ENCODE assay signal across 16 cellular contexts in the genomic region with DNA sequence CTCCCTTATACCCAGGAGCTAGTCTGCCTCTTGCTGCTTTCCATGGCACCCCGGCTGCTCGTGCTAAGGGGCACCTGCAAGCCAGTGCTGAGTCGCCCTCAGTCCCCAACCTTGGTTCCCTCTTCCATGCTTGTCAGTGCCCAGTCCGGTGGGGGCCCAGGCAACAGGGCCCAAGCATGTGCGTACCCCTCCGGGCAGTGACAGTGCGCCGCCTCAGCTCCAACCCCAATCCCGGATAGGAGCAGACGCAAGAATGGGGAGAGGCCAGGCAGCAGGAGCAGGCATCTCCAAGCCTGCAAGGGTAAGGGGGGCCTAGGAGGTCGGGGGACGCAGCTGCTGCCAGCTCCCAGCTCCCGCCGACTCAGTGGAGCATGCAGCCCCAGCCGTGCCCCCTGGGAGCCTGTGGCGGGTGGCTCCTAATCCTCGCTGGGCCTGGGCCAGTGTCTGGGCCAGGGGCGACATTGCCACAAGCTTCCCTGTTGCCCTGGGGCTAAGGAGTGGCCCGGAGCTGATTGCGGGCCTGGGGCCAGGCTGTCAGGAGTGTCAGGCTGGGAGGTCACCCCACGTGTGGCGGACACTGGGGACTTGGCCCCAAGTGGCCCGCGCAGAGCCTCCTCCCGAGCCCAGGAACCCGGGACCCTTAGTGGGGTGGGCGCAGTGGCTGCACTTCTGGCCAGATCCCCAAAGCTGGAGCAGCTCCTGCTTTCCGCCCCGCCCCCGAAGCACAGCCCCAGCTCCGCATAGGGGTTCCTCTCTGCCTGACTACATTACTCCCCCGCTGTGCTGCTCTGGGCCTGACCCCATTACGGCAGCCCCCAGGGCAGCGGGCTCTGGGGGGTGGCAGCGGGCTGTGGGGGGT. TPM values are rescaled to one million over a fixed set of nuclear protein-coding genes. Genes with fewer than 3 reads are reported as not detected.
DNase-seq lines count a peak whose midpoint lies in the region; ATAC-seq, FAIRE-seq and TF ChIP-seq lines count a peak whose summit lies in the region.
"Had no signal": no experiment of that assay in that cellular context is flagged by ENCODE, and none has a peak within 500 bp of the region (broad histone marks: within the 10 kb centered on the region; RNA-seq: fewer than 3 reads in every experiment).

No MANE protein-coding gene starts in this region.

- no peak overlapping the region for H2BK12ac ChIP-seq in mesenchymal stem cell (ENCODE audit: low read length in 2 of 2)

- H3K27ac ChIP-seq in GM23338 (ENCODE audit: low read depth) (no peak overlapping the region), K562 (ENCODE audit: extremely low read depth, low read depth, low read length) (no peak overlapping the region), mesenchymal stem cell (ENCODE audit: low read length, poor library complexity, severe bottlenecking) (no peak overlapping the region), upper lobe of left lung (no peak overlapping the region)
- H3K27ac ChIP-seq: BLaER1 had no signal

- H3K9me3 ChIP-seq in K562 (replicated peaks; ENCODE audit: control insufficient read depth, insufficient read depth, low read depth, low read length) (no peaks in the 10 kb centered on the region), mesenchymal stem cell (ENCODE audit: control insufficient read depth, low read length) (no peaks in the 10 kb centered on the region), upper lobe of left lung (no peaks in the 10 kb centered on the region), MG63 (no peaks in the 10 kb centered on the region)

- H3K18ac ChIP-seq in mesenchymal stem cell (ENCODE audit: low read depth in 1 of 2, low read length in 2 of 2), result no peak overlapping the region

- no peak overlapping the region for H2AFZ ChIP-seq in GM23338
- no peak overlapping the region for H2AFZ ChIP-seq in K562 (ENCODE audit: low read depth, low read length)
- no peak overlapping the region for H2AFZ ChIP-seq in mesenchymal stem cell (ENCODE audit: low read depth, low read length)

- peak overlapping the region; percentile 35 for H3K4me2 ChIP-seq in GM23338
- no peak overlapping the region for H3K4me2 ChIP-seq in K562 (ENCODE audit: insufficient read depth, low read length)
- no peak overlapping the region for H3K4me2 ChIP-seq in mesenchymal stem cell (ENCODE audit: low read length, poor library complexity, severe bottlenecking)
- H3K4me2 ChIP-seq: BLaER1 had no signal

- no peak for TF ChIP-seq CTCF in GM23338 (conservative IDR thresholded peaks at IDR 0.05; ENCODE audit: low read depth in 2 of 2)
- TF ChIP-seq CTCF in K562 (IDR thresholded peaks at IDR 0.05 in 2 of 3, conservative IDR thresholded peaks at IDR 0.05 in 1 of 3; ENCODE audit: insufficient read depth in 2 of 3, low read depth in 1 of 3, low read length in 3 of 3), result no peak
- TF ChIP-seq CTCF in upper lobe of left lung (IDR thresholded peaks at IDR 0.05), result no peak

- peak; percentile 61 for DNase-seq in GM23338 (ENCODE audit: low spot score)
- no peak for DNase-seq in K562 (ENCODE audit: extremely low read depth in 1 of 4, low spot score in 3 of 4)
- no peak for DNase-seq in mesenchymal stem cell
- DNase-seq in upper lobe of left lung, result peak in 1 of 2 donors; percentile 66
- DNase-seq in foreskin melanocyte, result no peak
- DNase-seq in MG63, result no peak
- DNase-seq: DMS153, EL, IMR-90, NCI-H1436 treated with DMSO at 0.1 percent for 48 hours, NCI-H2081 treated with DMSO at 0.1 percent for 48 hours, NCI-H526 had no signal

- TF ChIP-seq POLR2A in K562 (conservative IDR thresholded peaks at IDR 0.05) (no peak), upper lobe of left lung (IDR thresholded peaks at IDR 0.05) (no peak), GM18505 (IDR thresholded peaks at IDR 0.05; ENCODE audit: borderline replicate concordance, extremely low read depth, insufficient read depth, insufficient read length) (no peak)

- H3K9me3 Mint-ChIP-seq in GM23338, result no peaks in the 10 kb centered on the region

- peaks cover 20% of the 10 kb centered on the region for H3K36me3 Mint-ChIP-seq in GM23338 (ENCODE audit: low read depth)

- H3K36me3 ChIP-seq in GM23338 (ENCODE audit: insufficient read depth) (no peaks in the 10 kb centered on the region; the same call in 1 of the 2 replicates), K562 (ENCODE audit: control insufficient read depth, insufficient read depth, low read length) (peaks cover 34% of the 10 kb centered on the region), mesenchymal stem cell (ENCODE audit: control insufficient read depth in 1 of 2, insufficient read depth in 2 of 2, low read depth in 1 of 2, low read length in 2 of 2) (peaks cover 24 to 61% of the 10 kb centered on the region in 2 experiments), upper lobe of left lung (peaks cover 0 to 60% (median 15%) of the 10 kb centered on the region in 4 donors), MG63 (peaks cover 3% of the 10 kb centered on the region; the same call in 1 of the 2 replicates)

- H3K4me1 ChIP-seq in GM23338 (ENCODE audit: insufficient read depth), result peaks cover 9% of the 10 kb centered on the region; the same call in 1 of the 2 replicates
- peaks cover 0 to 9% of the 10 kb centered on the region in 2 experiments; a peak in 2 of 5 replicates for H3K4me1 ChIP-seq in K562 (replicated peaks in 1 of 2; ENCODE audit: control insufficient read depth in 2 of 2, insufficient read depth in 2 of 2, low read length in 2 of 2)
- peaks cover 4% of the 10 kb centered on the region for H3K4me1 ChIP-seq in mesenchymal stem cell (ENCODE audit: control insufficient read depth, insufficient read depth, low read depth, low read length)
- H3K4me1 ChIP-seq in upper lobe of left lung, result peaks cover 0 to 6% (median 0%) of the 10 kb centered on the region in 4 donors
- H3K4me1 ChIP-seq: BLaER1 had no signal

- peaks cover 2% of the 10 kb centered on the region for H3K4me1 Mint-ChIP-seq in GM23338

- no peak overlapping the region for H2BK5ac ChIP-seq in mesenchymal stem cell (ENCODE audit: low read depth, low read length, poor library complexity, severe bottlenecking)

- H3K4me3 ChIP-seq in GM23338 (0 out of 2 replicates have a peak overlapping the region, but pooled peaks have one; percentile 12), K562 (no peak overlapping the region), mesenchymal stem cell (ENCODE audit: insufficient read depth in 1 of 2, low read depth in 1 of 2, low read length in 2 of 2) (no peak overlapping the region), upper lobe of left lung (no peak overlapping the region), MG63 (no peak overlapping the region)
- H3K4me3 ChIP-seq: BLaER1 had no signal

- no peaks in the 10 kb centered on the region for H3F3A ChIP-seq in GM23338 (replicated peaks; ENCODE audit: low read depth)

- H4K91ac ChIP-seq in mesenchymal stem cell (ENCODE audit: low read length), result peak overlapping the region; percentile 27

- H3K79me2 ChIP-seq in GM23338 (replicated peaks; ENCODE audit: insufficient read depth) (peaks cover 14% of the 10 kb centered on the region; the same call in 1 of the 2 replicates), K562 (ENCODE audit: control insufficient read depth, insufficient read depth, low read length) (no peaks in the 10 kb centered on the region; the same call in 2 of the 3 replicates)

- no peak overlapping the region for H4K8ac ChIP-seq in mesenchymal stem cell (ENCODE audit: low read length)

- in situ Hi-C loops in K562 (cut with MboI), result no loop called here

- TF ChIP-seq EP300 in K562 (IDR thresholded peaks at IDR 0.05; ENCODE audit: low read length) (no peak), upper lobe of left lung (IDR thresholded peaks at IDR 0.05) (no peak)

- H2BK15ac ChIP-seq in mesenchymal stem cell (ENCODE audit: low read depth, poor library complexity, severe bottlenecking), result no peak overlapping the region

- CTCF ChIA-PET in K562 (lab: Yijun Ruan, JAX; ENCODE audit: low intra/inter-chr PET ratio), result no interaction called here

- H3K9ac ChIP-seq in K562 (ENCODE audit: insufficient read depth in 1 of 2, low read depth in 2 of 2, low read length in 2 of 2) (peak overlapping the region in 1 of 2 experiments; percentile 56; a peak in 1 of 4 replicates), mesenchymal stem cell (ENCODE audit: low read length) (peak overlapping the region; percentile 70)
- H3K9ac ChIP-seq: BLaER1 had no signal

- H3K79me1 ChIP-seq in mesenchymal stem cell (replicated peaks; ENCODE audit: low read length, poor library complexity, severe bottlenecking), result peaks cover 28% of the 10 kb centered on the region

- no peak overlapping the region for H2AK5ac ChIP-seq in mesenchymal stem cell (ENCODE audit: low read length, severe bottlenecking)

- H3K27me3 ChIP-seq in GM23338 (ENCODE audit: insufficient read depth), result no peaks in the 10 kb centered on the region
- no peaks in the 10 kb centered on the region for H3K27me3 ChIP-seq in K562 (ENCODE audit: control insufficient read depth in 2 of 2, insufficient read depth in 2 of 2, low read length in 2 of 2)
- H3K27me3 ChIP-seq in mesenchymal stem cell (ENCODE audit: control insufficient read depth in 1 of 2, insufficient read depth in 1 of 2, low read length in 2 of 2), result no peaks in the 10 kb centered on the region
- no peaks in the 10 kb centered on the region for H3K27me3 ChIP-seq in upper lobe of left lung
- no peaks in the 10 kb centered on the region for H3K27me3 ChIP-seq in MG63
- H3K27me3 ChIP-seq: BLaER1 had no signal

- POLR2A ChIA-PET in K562 (lab: Yijun Ruan, JAX), result interaction anchor here (0.6 kb wide), 2 partner anchors 23 to 39 kb away, joined by 3 read pairs; no protein-coding TSS in a partner anchor

- H3K9me2 ChIP-seq in GM23338 (ENCODE audit: insufficient read depth), result no peaks in the 10 kb centered on the region

- intact Hi-C loops in K562 (cut with micrococcal nuclease), result no loop called here

- H4K20me1 ChIP-seq in GM23338 (replicated peaks; ENCODE audit: insufficient read depth) (no peaks in the 10 kb centered on the region; the same call in 1 of the 2 replicates), K562 (replicated peaks; ENCODE audit: control insufficient read depth, insufficient read depth, low read length) (no peaks in the 10 kb centered on the region)

- no peak for TF ChIP-seq RAD21 in K562 (CRISPR knock-in tag; conservative IDR thresholded peaks at IDR 0.05 in 1 of 2, IDR thresholded peaks at IDR 0.05 in 1 of 2)

- H3K9me1 ChIP-seq in K562 (ENCODE audit: control insufficient read depth, insufficient read depth, low read length), result no peaks in the 10 kb centered on the region

- WGBS in K562 (ENCODE audit: insufficient coverage, low coverage, missing lambda C conversion rate), result 93% methylated on average over 22 of the region's 35 CpGs
- 96% methylated on average over 34 of the region's 35 CpGs for WGBS in mesenchymal stem cell
- 97 to 100% methylated on average over 7 to 35 of the region's 35 CpGs for WGBS in upper lobe of left lung, 2 donors

- H3K27me3 Mint-ChIP-seq in GM23338 (ENCODE audit: insufficient read depth, low read depth, poor library complexity), result no peaks in the 10 kb centered on the region

- BruUV-seq in K562 (replicated peaks; lab: Mats Ljungman, UMichigan), result no TSS peak

- no peak overlapping the region for H3K14ac ChIP-seq in mesenchymal stem cell (ENCODE audit: low read length in 2 of 2)

- no peak overlapping the region for H3K27ac Mint-ChIP-seq in GM23338

- no peak overlapping the region for H3K23ac ChIP-seq in mesenchymal stem cell (ENCODE audit: low read length in 2 of 2)

- H3K4me3 Mint-ChIP-seq in GM23338, result no peak overlapping the region

- FAIRE-seq in K562 (lab: Jason Lieb, UNC), result no peak

- H2BK120ac ChIP-seq in mesenchymal stem cell (ENCODE audit: low read depth, low read length), result no peak overlapping the region

- no peak overlapping the region for H3K4ac ChIP-seq in mesenchymal stem cell (ENCODE audit: low read depth in 1 of 2, low read length in 2 of 2)

- ATAC-seq in GM23338 (peak; percentile 92), K562 (no peak), upper lobe of left lung (ENCODE audit: low FRiP score in 2 of 2) (peak; percentile 11 to 24), GM18505 (IDR thresholded peaks at IDR 0.05; ENCODE audit: unreplicated experiment) (no peak)
- ATAC-seq: HCT116 had no signal

RNA-seq across cellular contexts. Expression of a gene that starts 9.8 kb away (rescaled TPM):
- 54.7 and 57.8 TPM in 2 replicates for total RNA-seq in GM23338 (2014; rRNA removed; shearing (Covaris generic))
- polyA plus RNA-seq in GM23338 (2016; fragmentation: Nextera tagmentation; extraction: Ambion mirVana), result 6.2 and 6.3 TPM in 2 replicates
- total RNA-seq in K562 (2011; cell fraction: chromatin; rRNA removed; ENCODE audit: low replicate concordance), result 55.4 and 75.5 TPM in 2 replicates
- 32.4 and 50.1 TPM in 2 replicates for total RNA-seq in K562 (2011; cell fraction: nucleolus; rRNA removed)
- total RNA-seq in K562 (2011; cell fraction: nucleoplasm; rRNA removed), result 56.6 and 61.7 TPM in 2 replicates
- 16.2 and 22.4 TPM in 2 replicates for total RNA-seq in K562 (2014; rRNA removed)
- 21.9 and 26.1 TPM in 2 replicates for total RNA-seq in K562 (2014; rRNA removed; fragmentation: Illumina TruSeq; extraction: Trizol)
- total RNA-seq in K562 (2015; rRNA removed; fragmentation: Illumina TruSeq; extraction: Trizol), result 20.8 and 21.7 TPM in 2 replicates
- total RNA-seq in K562 (2021), result 21.3 and 24.4 TPM in 2 replicates
- polyA plus RNA-seq in K562 (2011; rRNA removed), result 11.2 and 20.4 TPM in 2 replicates
- 3.8 and 5.1 TPM in 2 replicates for polyA plus RNA-seq in K562 (2011; cell fraction: cytosol; rRNA removed)
- polyA plus RNA-seq in K562 (2011; cell fraction: nucleus; rRNA removed), result 8.6 and 9.4 TPM in 2 replicates
- 10.9 and 17.2 TPM in 2 replicates for polyA plus RNA-seq in K562 (2012)
- 16.4 and 16.7 TPM in 2 replicates for polyA plus RNA-seq in K562 (2014; fragmentation: Illumina TruSeq; extraction: Trizol)
- 1 to 10 TPM; 4.5 to 4.9 TPM for polyA plus RNA-seq in K562 (2014; fragmentation: Nextera tagmentation; extraction: Ambion mirVana)
- polyA plus RNA-seq in K562 (2014; rRNA removed), result 6.9 and 8.6 TPM in 2 replicates
- polyA minus RNA-seq in K562 (2011; rRNA and poly(A)+ RNA removed), result 55.2 and 66.7 TPM in 2 replicates
- polyA minus RNA-seq in K562 (2011; cell fraction: cytosol; rRNA and poly(A)+ RNA removed), result 23.1 and 45.0 TPM in 2 replicates
- 9.0 and 13.3 TPM in 2 replicates for polyA minus RNA-seq in K562 (2011; cell fraction: nucleus; rRNA and poly(A)+ RNA removed)
- polyA plus RNA-seq in mesenchymal stem cell (2013, experiment 1 of 2), result 39.2 TPM
- 40.2 TPM for polyA plus RNA-seq in mesenchymal stem cell (2013, experiment 2 of 2)
- 100 to 1,000 TPM in 4 of 6 donors, 10 to 100 TPM in 2; 49.4 to 132 (median 104) TPM for total RNA-seq in upper lobe of left lung
- total RNA-seq in MG63 (2014; rRNA removed; shearing (Covaris generic); ENCODE audit: low replicate concordance), result 38.8 and 46.3 TPM in 2 replicates

RNA-seq across cellular contexts. Expression of a gene that starts 54.7 kb away (rescaled TPM):
- not detected in 2 replicates for total RNA-seq in GM23338 (2014; rRNA removed; shearing (Covaris generic))
- polyA plus RNA-seq in GM23338 (2016; fragmentation: Nextera tagmentation; extraction: Ambion mirVana) (not detected in 2 replicates), K562 (2011; rRNA removed) (not detected in 2 replicates), K562 (2014; fragmentation: Illumina TruSeq; extraction: Trizol) (not detected in 2 replicates), K562 (2014; fragmentation: Nextera tagmentation; extraction: Ambion mirVana) (not detected), K562 (2014; rRNA removed) (not detected in 2 replicates)
- not detected in 2 replicates for total RNA-seq in K562 (2011; cell fraction: chromatin; rRNA removed; ENCODE audit: low replicate concordance)
- not detected in 2 replicates for total RNA-seq in K562 (2011; cell fraction: nucleolus; rRNA removed)
- total RNA-seq in K562 (2011; cell fraction: nucleoplasm; rRNA removed), result not detected in 2 replicates
- total RNA-seq in K562 (2014; rRNA removed) (not detected in 2 replicates), K562 (2014; rRNA removed; fragmentation: Illumina TruSeq; extraction: Trizol) (not detected in 2 replicates), K562 (2015; rRNA removed; fragmentation: Illumina TruSeq; extraction: Trizol) (not detected in 2 replicates), K562 (2021) (not detected in 2 replicates), upper lobe of left lung (not detected)
- polyA plus RNA-seq in K562 (2011; cell fraction: cytosol; rRNA removed), result not detected in 2 replicates
- polyA plus RNA-seq in K562 (2011; cell fraction: nucleus; rRNA removed), result not detected in 2 replicates
- not detected in 2 replicates for polyA plus RNA-seq in K562 (2012)
- polyA minus RNA-seq in K562 (2011; rRNA and poly(A)+ RNA removed), result not detected in 2 replicates
- polyA minus RNA-seq in K562 (2011; cell fraction: cytosol; rRNA and poly(A)+ RNA removed), result not detected in 2 replicates
- not detected in 2 replicates for polyA minus RNA-seq in K562 (2011; cell fraction: nucleus; rRNA and poly(A)+ RNA removed)
- polyA plus RNA-seq in mesenchymal stem cell (2013, experiment 1 of 2), result not detected
- not detected for polyA plus RNA-seq in mesenchymal stem cell (2013, experiment 2 of 2)
- total RNA-seq in MG63 (2014; rRNA removed; shearing (Covaris generic); ENCODE audit: low replicate concordance), result not detected in 2 replicates
- total RNA-seq: IMR-90, SK-MEL-5 had no signal
- polyA plus RNA-seq: IMR-90 had no signal

Comparison
In these comparisons a context has a peak if more than half of its experiments do, and no peak if none do; other contexts are left out.
1. ATAC-seq: peak in GM23338 (single experiment) and upper lobe of left lung (2 of 2); none in K562 (single experiment) and GM18505 (single experiment).